In genomic region chr3:178805746-178806145, GRCh38 we compare ENCODE assay signal across 30 cellular contexts.
"Had no signal": no experiment of that assay in that cellular context is flagged by ENCODE, and none has a peak within 500 bp of the region (broad histone marks: within the 10 kb centered on the region; RNA-seq: fewer than 3 reads in every experiment).

No MANE protein-coding gene starts in this region.

- H3K27ac Mint-ChIP-seq: naive thymus-derived CD8-positive, alpha-beta T cell; natural killer cell treated with Interleukin-12 subunit alpha and Interleukin-12 subunit beta and Interleukin-15 and Interleukin-18, amount 100 ng/mL, for 72 hours; nephron progenitor cell; progenitor cell of endocrine pancreas; stimulated activated effector memory CD8-positive, alpha-beta T cell treated with anti-CD3 and anti-CD28 coated beads, Interleukin-12 subunit alpha, Interleukin-12 subunit beta, amount 100 ng/mL, for 72 hours; stimulated activated naive B cell treated with anti-CD40 and anti-IgM and Interleukin-4, amounts not matched to agents 10 μg/mL and 1 μg/mL and 100 μg/mL, for 72 hours; stimulated activated naive CD8-positive, alpha-beta T cell treated with anti-CD3 and anti-CD28 coated beads, Interleukin-15, amount 100 ng/mL, for 72 hours had no signal

- DNase-seq: naive thymus-derived CD8-positive, alpha-beta T cell; nephron progenitor cell; nucleus accumbens; ovary; posterior cingulate gyrus; psoas muscle; right cardiac atrium; right lobe of liver; sigmoid colon; small intestine; stimulated activated CD4-positive, alpha-beta T cell treated with anti-CD3 and anti-CD28 coated beads, Interleukin-15, amount 100 ng/mL, for 24 hours; stimulated activated CD4-positive, alpha-beta T cell treated with anti-CD3 and anti-CD28 coated beads, Interleukin-2, amount 100 ng/mL, for 24 hours; stimulated activated CD4-positive, alpha-beta T cell treated with anti-CD3 and anti-CD28 coated beads, Interleukin-2, amount 100 ng/mL, for 48 hours; stimulated activated CD4-positive, alpha-beta T cell treated with anti-CD3 and anti-CD28 coated beads, Interleukin-4, amount 100 ng/mL, for 24 hours; stimulated activated naive B cell treated with anti-CD40 and anti-IgM and Interleukin-4, amounts not matched to agents 10 μg/mL and 1 μg/mL and 100 μg/mL, for 72 hours; stimulated activated naive CD4-positive, alpha-beta T cell treated with Interleukin-2 at 50 U/mL for 16 hours; stimulated activated naive CD8-positive, alpha-beta T cell treated with anti-CD3 and anti-CD28 coated beads, Interleukin-15, amount 100 ng/mL, for 72 hours; substantia nigra; testis; tibial artery; transverse colon; upper lobe of left lung had no signal

- H2AFZ ChIP-seq: parathyroid adenoma had no signal

- H3K36me3 ChIP-seq: neutrophil, ovary, right lobe of liver, sigmoid colon, suprapubic skin, tibial artery, transverse colon, upper lobe of left lung, vagina had no signal

- H3K4me1 ChIP-seq: parathyroid adenoma, psoas muscle, right lobe of liver, sigmoid colon, suprapubic skin, testis, tibial artery, upper lobe of left lung, vagina had no signal

- H3K9ac ChIP-seq: parathyroid adenoma had no signal

- H3K36me3 Mint-ChIP-seq: naive thymus-derived CD8-positive, alpha-beta T cell; natural killer cell treated with Interleukin-12 subunit alpha and Interleukin-12 subunit beta and Interleukin-15 and Interleukin-18, amount 100 ng/mL, for 72 hours; stimulated activated effector memory CD8-positive, alpha-beta T cell treated with anti-CD3 and anti-CD28 coated beads, Interleukin-12 subunit alpha, Interleukin-12 subunit beta, amount 100 ng/mL, for 72 hours; stimulated activated naive B cell treated with anti-CD40 and anti-IgM and Interleukin-4, amounts not matched to agents 10 μg/mL and 1 μg/mL and 100 μg/mL, for 72 hours had no signal

- H3K9me3 Mint-ChIP-seq: naive thymus-derived CD8-positive, alpha-beta T cell; nephron progenitor cell; stimulated activated naive B cell treated with anti-CD40 and anti-IgM and Interleukin-4, amounts not matched to agents 10 μg/mL and 1 μg/mL and 100 μg/mL, for 72 hours; stimulated activated naive CD8-positive, alpha-beta T cell treated with anti-CD3 and anti-CD28 coated beads, Interleukin-15, amount 100 ng/mL, for 72 hours had no signal

- H3K27me3 Mint-ChIP-seq: naive thymus-derived CD8-positive, alpha-beta T cell; natural killer cell treated with Interleukin-12 subunit alpha and Interleukin-12 subunit beta and Interleukin-15 and Interleukin-18, amount 100 ng/mL, for 72 hours; progenitor cell of endocrine pancreas; stimulated activated naive B cell treated with anti-CD40 and anti-IgM and Interleukin-4, amounts not matched to agents 10 μg/mL and 1 μg/mL and 100 μg/mL, for 72 hours; stimulated activated naive CD8-positive, alpha-beta T cell treated with anti-CD3 and anti-CD28 coated beads, Interleukin-15, amount 100 ng/mL, for 72 hours had no signal

- H3K4me1 Mint-ChIP-seq: naive thymus-derived CD8-positive, alpha-beta T cell; neural crest cell; stimulated activated effector memory CD8-positive, alpha-beta T cell treated with anti-CD3 and anti-CD28 coated beads, Interleukin-12 subunit alpha, Interleukin-12 subunit beta, amount 100 ng/mL, for 72 hours; stimulated activated naive B cell treated with anti-CD40 and anti-IgM and Interleukin-4, amounts not matched to agents 10 μg/mL and 1 μg/mL and 100 μg/mL, for 72 hours; stimulated activated naive CD8-positive, alpha-beta T cell treated with anti-CD3 and anti-CD28 coated beads, Interleukin-15, amount 100 ng/mL, for 72 hours had no signal

- H3K4me3 Mint-ChIP-seq: naive thymus-derived CD8-positive, alpha-beta T cell; natural killer cell treated with Interleukin-12 subunit alpha and Interleukin-12 subunit beta and Interleukin-15 and Interleukin-18, amount 100 ng/mL, for 72 hours; nephron progenitor cell; neural crest cell; stimulated activated effector memory CD8-positive, alpha-beta T cell treated with anti-CD3 and anti-CD28 coated beads, Interleukin-12 subunit alpha, Interleukin-12 subunit beta, amount 100 ng/mL, for 72 hours; stimulated activated naive B cell treated with anti-CD40 and anti-IgM and Interleukin-4, amounts not matched to agents 10 μg/mL and 1 μg/mL and 100 μg/mL, for 72 hours; stimulated activated naive CD8-positive, alpha-beta T cell treated with anti-CD3 and anti-CD28 coated beads, Interleukin-15, amount 100 ng/mL, for 72 hours had no signal

- H3K27me3 ChIP-seq: neutrophil, ovary, right lobe of liver, sigmoid colon, suprapubic skin, testis, tibial artery, transverse colon, upper lobe of left lung, vagina had no signal

- H3K79me2 ChIP-seq: parathyroid adenoma had no signal

- ATAC-seq: naive thymus-derived CD8-positive, alpha-beta T cell; natural killer cell treated with Interleukin-12 subunit alpha and Interleukin-12 subunit beta and Interleukin-15 and Interleukin-18, amount 100 ng/mL, for 72 hours; psoas muscle; right cardiac atrium; right lobe of liver; stimulated activated effector memory CD8-positive, alpha-beta T cell treated with anti-CD3 and anti-CD28 coated beads, Interleukin-12 subunit alpha, Interleukin-12 subunit beta, amount 100 ng/mL, for 72 hours; stimulated activated naive B cell treated with anti-CD40 and anti-IgM and Interleukin-4, amounts not matched to agents 10 μg/mL and 1 μg/mL and 100 μg/mL, for 72 hours; stimulated activated naive CD8-positive, alpha-beta T cell treated with anti-CD3 and anti-CD28 coated beads, Interleukin-15, amount 100 ng/mL, for 72 hours had no signal

- H3K27ac ChIP-seq: neutrophil, ovary, parathyroid adenoma, psoas muscle, right lobe of liver, sigmoid colon, suprapubic skin, testis, tibial artery, transverse colon, upper lobe of left lung, vagina had no signal

- H3K9me3 ChIP-seq: neutrophil, ovary, psoas muscle, right lobe of liver, sigmoid colon, suprapubic skin, testis, tibial artery, transverse colon, upper lobe of left lung, vagina had no signal

- H3K4me3 ChIP-seq: ovary, psoas muscle, right lobe of liver, sigmoid colon, suprapubic skin, testis, tibial artery, transverse colon, upper lobe of left lung, vagina had no signal
